21 cellular contexts compared by ENCODE assay signal in the genomic region with DNA sequence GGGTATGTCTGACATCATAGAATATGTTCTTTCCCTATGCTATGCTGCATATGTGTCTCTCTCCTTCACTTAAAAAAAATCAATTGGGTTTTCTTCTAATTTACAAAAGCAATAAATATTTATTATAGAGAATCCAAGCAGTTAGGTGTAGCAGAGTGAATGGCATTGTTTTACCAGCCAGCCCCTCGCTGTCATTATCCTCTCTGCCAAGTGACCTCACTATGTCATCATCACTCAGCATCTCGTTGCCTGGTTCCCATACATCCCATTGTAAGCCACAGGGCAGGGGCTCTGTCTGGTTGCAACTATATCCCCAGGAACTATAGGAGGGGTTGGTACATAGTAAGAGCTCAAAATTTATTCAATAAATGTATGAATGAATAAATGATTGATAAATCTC. TPM values are rescaled to one million over a fixed set of nuclear protein-coding genes. Genes with fewer than 3 reads are reported as not detected.
A peak's percentile ranks its signal among the peaks of the same experiment; 100 is the strongest.
DNase-seq lines count a peak whose midpoint lies in the region; ATAC-seq, FAIRE-seq and TF ChIP-seq lines count a peak whose summit lies in the region.
"Had no signal": no experiment of that assay in that cellular context is flagged by ENCODE, and none has a peak within 500 bp of the region (broad histone marks: within the 10 kb centered on the region; RNA-seq: fewer than 3 reads in every experiment).

No MANE protein-coding gene starts in this region.

- no peak overlapping the region for H2BK15ac ChIP-seq in mesendoderm (replicated peaks; ENCODE audit: low read depth)

- H3K9me3 ChIP-seq in HepG2 (ENCODE audit: low read length) (no peaks in the 10 kb centered on the region), right lobe of liver (no peaks in the 10 kb centered on the region), osteoblast (ENCODE audit: low read depth, low read length) (no peaks in the 10 kb centered on the region)

- H3K27ac ChIP-seq in HepG2 (ENCODE audit: extremely low read length, insufficient read depth, low read length), result no peak overlapping the region
- H3K27ac ChIP-seq in right lobe of liver, result no peak overlapping the region
- H3K27ac ChIP-seq in mesendoderm (ENCODE audit: low read depth, low read length), result no peak overlapping the region
- no peak overlapping the region for H3K27ac ChIP-seq in osteoblast (ENCODE audit: low read depth, low read length)
- H3K27ac ChIP-seq: RWPE1 had no signal

- H3K56ac ChIP-seq in mesendoderm (ENCODE audit: low read length), result no peak overlapping the region

- intact Hi-C loops in HepG2 (cut with micrococcal nuclease; ENCODE audit: unreplicated experiment), result no loop called here
- intact Hi-C loops in right lobe of liver (cut with DNase I), result no loop called here

- H3K18ac ChIP-seq in mesendoderm (ENCODE audit: low read length), result no peak overlapping the region

- H2BK5ac ChIP-seq in mesendoderm (ENCODE audit: low read length), result no peak overlapping the region

- in situ Hi-C loops in HepG2 (cut with HindIII; ENCODE audit: extremely low pct_ligation_motif_present, low pct_unique_long_range_greater_than_20kb), result no loop called here

- no peak overlapping the region for H3K4ac ChIP-seq in mesendoderm (ENCODE audit: low read depth, low read length)

- H4K20me1 ChIP-seq in HepG2 (ENCODE audit: insufficient read depth, low read length), result no peaks in the 10 kb centered on the region
- no peaks in the 10 kb centered on the region for H4K20me1 ChIP-seq in osteoblast (ENCODE audit: insufficient read depth, low read length)

- TF ChIP-seq CTCF in HepG2 (CRISPR knock-in tag; IDR thresholded peaks at IDR 0.05), result no peak
- no peak for TF ChIP-seq CTCF in right lobe of liver (IDR thresholded peaks at IDR 0.05)
- TF ChIP-seq CTCF in osteoblast (IDR thresholded peaks at IDR 0.05; ENCODE audit: extremely low read depth, low read depth, low read length), result no peak

- BruUV-seq in HepG2 (replicated peaks; lab: Mats Ljungman, UMichigan), result no TSS peak

- POLR2A ChIA-PET in HepG2 (lab: Yijun Ruan, JAX), result no interaction called here

- no peaks in the 10 kb centered on the region for H3K4me1 ChIP-seq in HepG2 (ENCODE audit: insufficient read depth, low read length)
- no peaks in the 10 kb centered on the region for H3K4me1 ChIP-seq in right lobe of liver
- H3K4me1 ChIP-seq in mesendoderm (ENCODE audit: control insufficient read depth, low read depth, low read length), result no peaks in the 10 kb centered on the region
- H3K4me1 ChIP-seq in osteoblast (ENCODE audit: insufficient read depth, low read length), result no peaks in the 10 kb centered on the region

- no peak overlapping the region for H2BK120ac ChIP-seq in mesendoderm (ENCODE audit: low read depth, low read length)

- H2AFZ ChIP-seq in HepG2 (ENCODE audit: low read length), result no peak overlapping the region
- no peak overlapping the region for H2AFZ ChIP-seq in osteoblast (ENCODE audit: low read length)

- H3K79me2 ChIP-seq in HepG2 (ENCODE audit: insufficient read depth, low read length), result no peaks in the 10 kb centered on the region
- no peaks in the 10 kb centered on the region for H3K79me2 ChIP-seq in mesendoderm (ENCODE audit: control insufficient read depth, insufficient read depth, low read length)
- H3K79me2 ChIP-seq in osteoblast (ENCODE audit: insufficient read depth, low read length), result no peaks in the 10 kb centered on the region

- H4K5ac ChIP-seq in mesendoderm (ENCODE audit: low read length), result no peak overlapping the region

- DNase-seq in HepG2 (ENCODE audit: low spot score), result no peak
- DNase-seq in right lobe of liver, result no peak
- peak; percentile 66 for DNase-seq in NCI-H748 (lab: John Stamatoyannopoulos, UW; ENCODE audit: unreplicated experiment)
- peak; percentile 31 for DNase-seq in mesendoderm
- no peak for DNase-seq in osteoblast (ENCODE audit: insufficient read length, low spot score, missing footprints)
- DNase-seq in GF-D8 (lab: John Stamatoyannopoulos, UW), result no peak
- DNase-seq: Calu3, DMS79 treated with DMSO at 0.1 percent for 48 hours, HCEC 1CT, NCI-H1092, NCI-H1417 treated with DMSO at 0.1 percent for 48 hours, NCI-H187 treated with DMSO at 0.1 percent for 48 hours, NCI-H226, NCI-H510A, NCI-H82, SHP77, T-helper 1 cell had no signal

- no peak overlapping the region for H3K4me2 ChIP-seq in HepG2 (ENCODE audit: low read depth, low read length)
- no peak overlapping the region for H3K4me2 ChIP-seq in mesendoderm (ENCODE audit: low read length)
- H3K4me2 ChIP-seq in osteoblast (ENCODE audit: insufficient read depth, low read length), result no peak overlapping the region
- H3K4me2 ChIP-seq: GM23338 had no signal

- H3K36me3 ChIP-seq in HepG2 (replicated peaks in 1 of 2; ENCODE audit: control insufficient read depth in 1 of 2, insufficient read depth in 2 of 2, low read length in 2 of 2) (no peaks in the 10 kb centered on the region), right lobe of liver (no peaks in the 10 kb centered on the region), mesendoderm (ENCODE audit: control insufficient read depth, insufficient read depth, low read length) (no peaks in the 10 kb centered on the region), osteoblast (ENCODE audit: insufficient read depth, low read length) (no peaks in the 10 kb centered on the region)

- CTCF ChIA-PET in HepG2 (lab: Yijun Ruan, JAX; ENCODE audit: low intra/inter-chr PET ratio, low total read pairs), result no interaction called here

- no peak overlapping the region for H3K9ac ChIP-seq in HepG2 (ENCODE audit: insufficient read depth, low read depth, low read length)
- no peak overlapping the region for H3K9ac ChIP-seq in mesendoderm (ENCODE audit: low read length)

- no peak overlapping the region for H3K23ac ChIP-seq in mesendoderm (ENCODE audit: low read length)

- ATAC-seq in HepG2 (no peak), right lobe of liver (no peak), GM18511 (IDR thresholded peaks at IDR 0.05; ENCODE audit: unreplicated experiment) (no peak)
- ATAC-seq: Panc1 had no signal

- 3% methylated on average over 2 of the region's 2 CpGs for WGBS in HepG2 (ENCODE audit: low lambda C conversion rate)
- WGBS in right lobe of liver (ENCODE audit: insufficient coverage, low coverage, low lambda C conversion rate, missing lambda C conversion rate), result 46% methylated on average over 2 of the region's 2 CpGs
- no CpG with 5 or more reads among the region's 2 CpGs for WGBS in mesendoderm (ENCODE audit: extremely low coverage, insufficient coverage, low lambda C conversion rate)

- no peak overlapping the region for H3K4me3 ChIP-seq in HepG2 (replicated peaks in 1 of 3; ENCODE audit: insufficient read depth in 1 of 3, low read depth in 2 of 3, low read length in 3 of 3)
- no peak overlapping the region for H3K4me3 ChIP-seq in right lobe of liver
- H3K4me3 ChIP-seq in mesendoderm (ENCODE audit: low read length), result no peak overlapping the region
- no peak overlapping the region for H3K4me3 ChIP-seq in osteoblast (ENCODE audit: insufficient read depth, low read length)
- H3K4me3 ChIP-seq: GM23338 had no signal

- no peaks in the 10 kb centered on the region for H3K79me1 ChIP-seq in mesendoderm (ENCODE audit: low read length)

- peaks cover 0 to 12% of the 10 kb centered on the region in 2 experiments; a peak in 3 of 5 replicates for H3K27me3 ChIP-seq in HepG2 (ENCODE audit: control insufficient read depth in 1 of 2, insufficient read depth in 2 of 2, low read length in 2 of 2)
- H3K27me3 ChIP-seq in right lobe of liver, result no peaks in the 10 kb centered on the region
- H3K27me3 ChIP-seq in mesendoderm (ENCODE audit: insufficient read depth, low read length, poor library complexity), result no peaks in the 10 kb centered on the region
- H3K27me3 ChIP-seq in osteoblast (ENCODE audit: insufficient read depth, low read length), result no peaks in the 10 kb centered on the region

- H2AK5ac ChIP-seq in mesendoderm (ENCODE audit: low read length), result no peak overlapping the region

- TF ChIP-seq POLR2A in HepG2 (IDR thresholded peaks at IDR 0.05; ENCODE audit: insufficient read depth in 1 of 2, low read depth in 2 of 2, low read length in 2 of 2) (no peak), right lobe of liver (IDR thresholded peaks at IDR 0.05) (no peak)

- TF ChIP-seq RAD21 in HepG2 (CRISPR knock-in tag; IDR thresholded peaks at IDR 0.05), result no peak

- no peak overlapping the region for H4K8ac ChIP-seq in mesendoderm (ENCODE audit: low read depth, low read length)

- TF ChIP-seq EP300 in HepG2 (IDR thresholded peaks at IDR 0.05; ENCODE audit: low read depth in 2 of 2, low read length in 2 of 2) (no peak), HepG2 (CRISPR knock-in tag; IDR thresholded peaks at IDR 0.05; ENCODE audit: borderline replicate concordance) (no peak)

- no peak for FAIRE-seq in HepG2 (lab: Jason Lieb, UNC)

RNA-seq across cellular contexts. Expression of a gene that starts 31.3 kb away (rescaled TPM):
- total RNA-seq in HepG2 (2016; rRNA removed; fragmentation: Illumina TruSeq; extraction: Trizol) (not detected in 2 replicates), right lobe of liver (under 1 TPM in 1 of 6 experiments, not detected in 5; 0.02 TPM), osteoblast (under 0.01 and 0.29 TPM in 2 replicates)
- not detected in 2 replicates for total RNA-seq in HepG2 (2016; cell fraction: cytosol; rRNA removed; fragmentation: Illumina TruSeq; extraction: Trizol; ENCODE audit: low read depth)
- total RNA-seq in HepG2 (2016; cell fraction: insoluble cytoplasmic fraction; rRNA removed; fragmentation: Illumina TruSeq; extraction: Trizol), result 0.02 TPM in 1 of 2 replicates, not detected in the other
- total RNA-seq in HepG2 (2016; cell fraction: membrane; rRNA removed; fragmentation: Illumina TruSeq; extraction: Trizol), result 0.03 TPM in 1 of 2 replicates, not detected in the other
- not detected in 2 replicates for total RNA-seq in HepG2 (2016; cell fraction: nucleus; rRNA removed; fragmentation: Illumina TruSeq; extraction: Trizol)
- polyA plus RNA-seq in HepG2 (2011; rRNA removed), result 0.01 TPM in 1 of 2 replicates, not detected in the other
- polyA plus RNA-seq in HepG2 (2011; cell fraction: cytosol; rRNA removed), result 0.01 TPM in 2 replicates
- polyA plus RNA-seq in HepG2 (2011; cell fraction: nucleus; rRNA removed), result 0.03 TPM in 2 replicates
- 0.04 TPM in 1 of 2 replicates, not detected in the other for polyA plus RNA-seq in HepG2 (2012)
- not detected in 2 replicates for polyA plus RNA-seq in HepG2 (2016; cell fraction: cytosol; fragmentation: Illumina TruSeq; extraction: Trizol; ENCODE audit: low read depth)
- not detected in 2 replicates for polyA plus RNA-seq in HepG2 (2016; cell fraction: insoluble cytoplasmic fraction; fragmentation: Illumina TruSeq; extraction: Trizol; ENCODE audit: low read depth)
- polyA plus RNA-seq in HepG2 (2016; cell fraction: membrane; fragmentation: Illumina TruSeq; extraction: Trizol; ENCODE audit: low read depth), result not detected in 2 replicates
- polyA plus RNA-seq in HepG2 (2016; cell fraction: nucleus; fragmentation: Illumina TruSeq; extraction: Trizol; ENCODE audit: insufficient read depth, low read depth), result not detected in 2 replicates
- 0.12 and 7.9 TPM in 2 replicates for polyA minus RNA-seq in HepG2 (2011; rRNA and poly(A)+ RNA removed; ENCODE audit: low replicate concordance)
- not detected in 2 replicates for polyA minus RNA-seq in HepG2 (2011; cell fraction: cytosol; rRNA and poly(A)+ RNA removed)
- polyA minus RNA-seq in HepG2 (2011; cell fraction: nucleus; rRNA and poly(A)+ RNA removed), result 0.13 TPM in 1 of 2 replicates, not detected in the other
- 0.13 TPM for polyA plus RNA-seq in mesendoderm (2013, experiment 1 of 2)
- 0.14 TPM for polyA plus RNA-seq in mesendoderm (2013, experiment 2 of 2)

RNA-seq across cellular contexts. Expression of a gene that starts 52.1 kb away (rescaled TPM):
- total RNA-seq in HepG2 (2016; rRNA removed; fragmentation: Illumina TruSeq; extraction: Trizol) (42.6 and 73.1 TPM in 2 replicates), right lobe of liver (10 to 100 TPM; 20.4 to 33.2 (median 24.0) TPM), osteoblast (27.4 and 27.9 TPM in 2 replicates)
- 10.2 and 10.8 TPM in 2 replicates for total RNA-seq in HepG2 (2016; cell fraction: cytosol; rRNA removed; fragmentation: Illumina TruSeq; extraction: Trizol; ENCODE audit: low read depth)
- 42.3 and 70.9 TPM in 2 replicates for total RNA-seq in HepG2 (2016; cell fraction: insoluble cytoplasmic fraction; rRNA removed; fragmentation: Illumina TruSeq; extraction: Trizol)
- total RNA-seq in HepG2 (2016; cell fraction: membrane; rRNA removed; fragmentation: Illumina TruSeq; extraction: Trizol), result 31.3 and 32.0 TPM in 2 replicates
- total RNA-seq in HepG2 (2016; cell fraction: nucleus; rRNA removed; fragmentation: Illumina TruSeq; extraction: Trizol), result 42.3 and 44.0 TPM in 2 replicates
- 28.5 and 30.5 TPM in 2 replicates for polyA plus RNA-seq in HepG2 (2011; rRNA removed)
- 15.3 and 20.6 TPM in 2 replicates for polyA plus RNA-seq in HepG2 (2011; cell fraction: cytosol; rRNA removed)
- 22.8 and 29.8 TPM in 2 replicates for polyA plus RNA-seq in HepG2 (2011; cell fraction: nucleus; rRNA removed)
- 41.8 and 51.0 TPM in 2 replicates for polyA plus RNA-seq in HepG2 (2012)
- 10.0 and 11.4 TPM in 2 replicates for polyA plus RNA-seq in HepG2 (2016; cell fraction: cytosol; fragmentation: Illumina TruSeq; extraction: Trizol; ENCODE audit: low read depth)
- polyA plus RNA-seq in HepG2 (2016; cell fraction: insoluble cytoplasmic fraction; fragmentation: Illumina TruSeq; extraction: Trizol; ENCODE audit: low read depth), result 109 and 114 TPM in 2 replicates
- 29.1 and 29.5 TPM in 2 replicates for polyA plus RNA-seq in HepG2 (2016; cell fraction: membrane; fragmentation: Illumina TruSeq; extraction: Trizol; ENCODE audit: low read depth)
- polyA plus RNA-seq in HepG2 (2016; cell fraction: nucleus; fragmentation: Illumina TruSeq; extraction: Trizol; ENCODE audit: insufficient read depth, low read depth), result 64.6 and 67.4 TPM in 2 replicates
- polyA minus RNA-seq in HepG2 (2011; rRNA and poly(A)+ RNA removed; ENCODE audit: low replicate concordance), result 12.8 and 18.3 TPM in 2 replicates
- polyA minus RNA-seq in HepG2 (2011; cell fraction: cytosol; rRNA and poly(A)+ RNA removed), result 12.9 and 13.3 TPM in 2 replicates
- 50.3 and 64.9 TPM in 2 replicates for polyA minus RNA-seq in HepG2 (2011; cell fraction: nucleus; rRNA and poly(A)+ RNA removed)
- 45.3 TPM for polyA plus RNA-seq in mesendoderm (2013, experiment 1 of 2)
- polyA plus RNA-seq in mesendoderm (2013, experiment 2 of 2), result 45.4 TPM

RNA-seq across cellular contexts. Expression of a gene that starts 52.2 kb away (rescaled TPM):
- total RNA-seq in HepG2 (2016; rRNA removed; fragmentation: Illumina TruSeq; extraction: Trizol) (31.5 and 50.9 TPM in 2 replicates), right lobe of liver (10 to 100 TPM; 14.0 to 53.6 (median 43.4) TPM), osteoblast (5.8 and 6.5 TPM in 2 replicates)
- 6.6 and 8.6 TPM in 2 replicates for total RNA-seq in HepG2 (2016; cell fraction: cytosol; rRNA removed; fragmentation: Illumina TruSeq; extraction: Trizol; ENCODE audit: low read depth)
- total RNA-seq in HepG2 (2016; cell fraction: insoluble cytoplasmic fraction; rRNA removed; fragmentation: Illumina TruSeq; extraction: Trizol), result 33.5 and 52.4 TPM in 2 replicates
- 15.3 and 16.7 TPM in 2 replicates for total RNA-seq in HepG2 (2016; cell fraction: membrane; rRNA removed; fragmentation: Illumina TruSeq; extraction: Trizol)
- total RNA-seq in HepG2 (2016; cell fraction: nucleus; rRNA removed; fragmentation: Illumina TruSeq; extraction: Trizol), result 8.2 and 8.5 TPM in 2 replicates
- polyA plus RNA-seq in HepG2 (2011; rRNA removed), result 37.5 and 45.1 TPM in 2 replicates
- polyA plus RNA-seq in HepG2 (2011; cell fraction: cytosol; rRNA removed), result 15.1 and 22.8 TPM in 2 replicates
- 6.6 and 7.0 TPM in 2 replicates for polyA plus RNA-seq in HepG2 (2011; cell fraction: nucleus; rRNA removed)
- 33.4 and 56.4 TPM in 2 replicates for polyA plus RNA-seq in HepG2 (2012)
- polyA plus RNA-seq in HepG2 (2016; cell fraction: cytosol; fragmentation: Illumina TruSeq; extraction: Trizol; ENCODE audit: low read depth), result 13.4 and 16.5 TPM in 2 replicates
- 53.6 and 58.5 TPM in 2 replicates for polyA plus RNA-seq in HepG2 (2016; cell fraction: insoluble cytoplasmic fraction; fragmentation: Illumina TruSeq; extraction: Trizol; ENCODE audit: low read depth)
- 16.5 and 18.7 TPM in 2 replicates for polyA plus RNA-seq in HepG2 (2016; cell fraction: membrane; fragmentation: Illumina TruSeq; extraction: Trizol; ENCODE audit: low read depth)
- polyA plus RNA-seq in HepG2 (2016; cell fraction: nucleus; fragmentation: Illumina TruSeq; extraction: Trizol; ENCODE audit: insufficient read depth, low read depth), result 21.0 and 21.1 TPM in 2 replicates
- 3.0 and 5.1 TPM in 2 replicates for polyA minus RNA-seq in HepG2 (2011; rRNA and poly(A)+ RNA removed; ENCODE audit: low replicate concordance)
- polyA minus RNA-seq in HepG2 (2011; cell fraction: cytosol; rRNA and poly(A)+ RNA removed), result 6.4 and 9.3 TPM in 2 replicates
- polyA minus RNA-seq in HepG2 (2011; cell fraction: nucleus; rRNA and poly(A)+ RNA removed), result 4.5 and 6.3 TPM in 2 replicates
- polyA plus RNA-seq in mesendoderm (2013, experiment 1 of 2), result 42.4 TPM
- polyA plus RNA-seq in mesendoderm (2013, experiment 2 of 2), result 44.9 TPM

Comparison
In these comparisons a context has a peak if more than half of its experiments do, and no peak if none do; other contexts are left out.
1. DNase-seq: peak in NCI-H748 (single experiment) and mesendoderm (single experiment); none in HepG2 (single experiment), right lobe of liver (0 of 3), osteoblast (single experiment) and GF-D8 (single experiment).